Comparison of ENCODE assay signal across 1 cellular context in the genomic region with DNA sequence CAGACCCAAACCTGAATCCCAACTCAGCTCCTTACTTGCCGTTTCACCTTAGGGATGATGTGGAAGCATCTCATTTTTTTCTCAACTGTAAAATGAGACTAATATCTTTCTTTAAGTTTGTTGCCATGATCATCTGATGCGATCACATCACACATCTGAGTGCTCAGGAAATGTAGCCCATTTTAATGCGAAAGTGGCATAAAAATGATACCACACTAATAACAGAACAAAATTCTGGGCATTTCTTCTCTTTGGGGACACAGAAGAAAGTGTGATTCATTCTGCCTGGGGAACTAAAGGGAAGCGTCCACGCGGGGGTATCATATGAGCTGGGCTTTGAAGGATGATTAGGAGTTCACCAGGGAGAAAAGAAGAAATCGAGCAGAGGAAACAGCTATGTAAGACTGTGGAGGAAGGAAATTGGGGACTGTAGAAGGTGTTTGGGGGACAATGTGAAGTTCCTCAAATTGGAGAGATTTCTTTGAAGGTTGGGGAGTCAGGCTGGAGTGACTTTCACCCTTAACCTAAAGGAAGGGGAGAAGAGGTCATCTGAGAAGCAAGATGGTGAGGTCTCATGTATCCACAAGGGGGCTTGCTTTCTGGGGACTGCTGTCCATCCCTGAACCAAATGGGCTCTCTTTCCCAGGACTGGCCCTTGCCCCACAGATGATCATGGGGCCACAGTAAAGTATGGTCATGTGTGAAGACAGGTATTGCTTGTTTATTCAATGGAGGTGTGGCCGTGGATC.
TF ChIP-seq lines count a peak whose summit lies in the region.

No MANE protein-coding gene starts in this region.

TF ChIP-seq in K562, 482 proteins besides CTCF, POLR2A, EP300 and RAD21 (continued from another document):
- TF ChIP-seq CTCFL (IDR thresholded peaks at IDR 0.05; ENCODE audit: borderline replicate concordance, insufficient read depth, low read depth, low read length, poor library complexity, severe bottlenecking): peak; percentile 15
